Comparison of ENCODE assay signal across 15 cellular contexts in genomic region chr4:142512161-142512560, GRCh38.
"Had no signal": no experiment of that assay in that cellular context is flagged by ENCODE, and none has a peak within 500 bp of the region (broad histone marks: within the 10 kb centered on the region; RNA-seq: fewer than 3 reads in every experiment).

No MANE protein-coding gene starts in this region.

- H3K4me1 ChIP-seq: tibial artery, uterus had no signal

- H3K27ac ChIP-seq: neutrophil, tibial artery, uterus had no signal

- H3K9me3 ChIP-seq: mucosa of descending colon, neutrophil, tibial artery, uterus had no signal

- H3K4me3 ChIP-seq: lung, mucosa of descending colon, smooth muscle cell, tibial artery, uterus had no signal

- ATAC-seq: mucosa of descending colon; naive thymus-derived CD8-positive, alpha-beta T cell had no signal

- H3K36me3 ChIP-seq: neutrophil, tibial artery, uterus had no signal

- H3K27me3 ChIP-seq: neutrophil, tibial artery, uterus had no signal

- H3K4me2 ChIP-seq: smooth muscle cell had no signal

- DNase-seq: activated B cell treated with CpG ODN at 0.5 μM for 24 hours; activated CD4-positive, alpha-beta T cell treated with anti-CD3 and anti-CD28 coated beads, Interleukin-2, amount 10 ng/mL, durations not matched to agents 24 days and 14 days; activated naive CD4-positive, alpha-beta T cell treated with anti-CD3 and anti-CD28 coated beads, Interleukin-2, amount 50 U/mL, for 16 hours; activated T-cell treated with anti-CD3 and anti-CD28 coated beads for 4 hours; cerebellar nuclear complex; hippocampal formation; mucosa of descending colon; naive thymus-derived CD8-positive, alpha-beta T cell; posterior cingulate gyrus; T-helper 1 cell; tibial artery; uterus had no signal
